ENCODE assay signal across 9 cellular contexts in the genomic region with DNA sequence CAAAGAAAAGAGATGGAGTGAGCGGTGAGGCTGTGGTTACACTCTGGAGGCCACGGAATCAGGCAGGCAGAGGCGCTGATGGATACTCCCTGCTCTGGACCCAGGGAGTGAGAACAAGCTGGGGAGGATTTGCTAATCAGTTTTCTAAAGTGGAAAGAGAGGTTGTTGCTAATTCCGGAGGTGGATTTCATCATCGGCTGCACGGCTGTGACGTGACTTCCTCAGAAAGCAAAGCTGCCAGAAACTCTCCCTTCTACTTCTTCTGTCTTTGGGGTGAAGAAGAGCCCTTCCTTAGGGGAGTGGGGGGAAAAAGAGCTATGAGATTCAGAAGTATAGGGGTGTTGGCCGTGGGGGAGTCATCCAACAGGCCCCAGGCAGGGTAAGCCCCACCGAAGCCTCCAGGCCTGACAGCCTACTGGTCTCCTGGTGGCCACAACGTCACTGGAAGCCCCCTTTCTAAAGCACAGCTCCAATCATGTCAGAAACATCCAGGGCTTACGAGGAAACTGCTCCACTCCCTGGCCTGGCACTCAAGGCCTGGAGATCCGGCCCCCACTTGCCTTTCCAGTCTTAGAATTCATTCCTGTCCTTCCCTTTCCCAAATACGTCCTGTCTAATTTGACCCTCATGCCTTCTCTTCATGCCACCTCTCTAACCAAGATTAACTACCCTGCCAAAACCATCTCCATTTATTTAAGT.
A peak's percentile ranks its signal among the peaks of the same experiment; 100 is the strongest.
DNase-seq lines count a peak whose midpoint lies in the region; ATAC-seq and TF ChIP-seq lines count a peak whose summit lies in the region.
"Had no signal": no experiment of that assay in that cellular context is flagged by ENCODE, and none has a peak within 500 bp of the region (broad histone marks: within the 10 kb centered on the region; RNA-seq: fewer than 3 reads in every experiment).

No MANE protein-coding gene starts in this region.

- peaks cover 16% of the 10 kb centered on the region for H3K9me3 ChIP-seq in AG04450 (ENCODE audit: control insufficient read depth, insufficient read depth, low read length)

- H3K27me3 ChIP-seq in AG04450 (ENCODE audit: control insufficient read depth, insufficient read depth, low read length), result no peaks in the 10 kb centered on the region

- POLR2A ChIA-PET in AG04450 (lab: Yijun Ruan, JAX), result interaction anchor here (0.6 to 1.0 kb wide), 2 partner anchors 47 to 97 kb away, joined by 3 to 5 read pairs; no protein-coding TSS in a partner anchor

- CTCF ChIA-PET in AG04450 (lab: Charles Lee), result no interaction called here

- no peak for ATAC-seq in HG02571 (IDR thresholded peaks at IDR 0.05; ENCODE audit: unreplicated experiment)

- TF ChIP-seq POLR2A in NB4 (IDR thresholded peaks at IDR 0.05; ENCODE audit: extremely low read depth, insufficient read length), result peak; percentile 53

- peak overlapping the region; percentile 70 for H3K27ac ChIP-seq in AG04450 (ENCODE audit: low read depth, low read length)
- H3K27ac ChIP-seq: C4-2B had no signal

- no peak overlapping the region for H3K4me3 ChIP-seq in AG04450 (ENCODE audit: low read depth, low read length)
- H3K4me3 ChIP-seq in NB4 (ENCODE audit: low read depth, low read length), result peak overlapping the region; percentile 27

- TF ChIP-seq CTCF in AG04450 (IDR thresholded peaks at IDR 0.05; ENCODE audit: low read depth, low read length) (no peak), NB4 (IDR thresholded peaks at IDR 0.05; ENCODE audit: low read depth, low read length) (peak; percentile 7)

- DNase-seq in AG04450 (ENCODE audit: low read depth, low spot score) (peak; percentile 26), NB4 (ENCODE audit: low read depth) (peak; percentile 99), dermis blood vessel endothelial cell (peak; percentile 32), mucosa of gallbladder (ENCODE audit: low spot score) (peak; percentile 36), kidney tubule cell (ENCODE audit: low spot score) (no peak), DMS53 (lab: John Stamatoyannopoulos, UW) (no peak), islet precursor cell (no peak)

Comparison
In these comparisons a context has a peak if more than half of its experiments do, and no peak if none do; other contexts are left out.
1. DNase-seq: peak in AG04450 (single experiment), NB4 (single experiment), dermis blood vessel endothelial cell (single experiment) and mucosa of gallbladder (single experiment); none in kidney tubule cell (single experiment), DMS53 (single experiment) and islet precursor cell (single experiment).